ENCODE assay signal across 8 cellular contexts in genomic region chr3:15097889-15098288, GRCh38. TPM values are rescaled to one million over a fixed set of nuclear protein-coding genes. Genes with fewer than 3 reads are reported as not detected.
DNase-seq lines count a peak whose midpoint lies in the region; ATAC-seq, FAIRE-seq and TF ChIP-seq lines count a peak whose summit lies in the region.

No MANE protein-coding gene starts in this region.

- H3K9me3 ChIP-seq in A549 (no peaks in the 10 kb centered on the region), HUES6 (ENCODE audit: control insufficient read depth, insufficient read depth, low read depth, low read length) (no peaks in the 10 kb centered on the region), right cardiac atrium (ENCODE audit: control insufficient read depth, low read length) (no peaks in the 10 kb centered on the region)

- H3K4me1 ChIP-seq in A549 (peaks cover 10% of the 10 kb centered on the region), HUES6 (ENCODE audit: control insufficient read depth, insufficient read depth, low read length) (peaks cover 8% of the 10 kb centered on the region), right cardiac atrium (ENCODE audit: control insufficient read depth, insufficient read depth, low read length) (peaks cover 5% of the 10 kb centered on the region)

- H3K4me3 ChIP-seq in A549, result peak overlapping the region; percentile 76
- H3K4me3 ChIP-seq in HUES6 (ENCODE audit: low read depth, low read length), result peak overlapping the region; percentile 98
- peak overlapping the region; percentile 62 for H3K4me3 ChIP-seq in right cardiac atrium (ENCODE audit: low read length)

- no peak for TF ChIP-seq CTCF in A549 (IDR thresholded peaks at IDR 0.05)

- CTCF ChIA-PET in A549 (lab: Yijun Ruan, JAX), result interaction anchor here (0.8 to 8.2 kb wide), 2 partner anchors 10 to 15 kb away, joined by 3 to 46 read pairs; no protein-coding TSS in a partner anchor

- H3K4me2 ChIP-seq in A549, result peak overlapping the region; percentile 80

- H3K27ac ChIP-seq in A549 (peak overlapping the region in 1 of 2 experiments; percentile 88; a peak in 4 of 6 replicates), HUES6 (ENCODE audit: low read depth, low read length) (no peak overlapping the region), right cardiac atrium (ENCODE audit: low read length) (no peak overlapping the region)

- no peak for TF ChIP-seq RAD21 in A549 (conservative IDR thresholded peaks at IDR 0.05 in 1 of 2, IDR thresholded peaks at IDR 0.05 in 1 of 2)

- no peaks in the 10 kb centered on the region for H3K27me3 ChIP-seq in HUES6 (ENCODE audit: control insufficient read depth, insufficient read depth, low read length)
- no peaks in the 10 kb centered on the region for H3K27me3 ChIP-seq in right cardiac atrium (ENCODE audit: control insufficient read depth, insufficient read depth)

- WGBS in A549 (ENCODE audit: missing lambda C conversion rate), result 87% methylated on average over 6 of the region's 6 CpGs
- WGBS in right cardiac atrium, result 52% methylated on average over 6 of the region's 6 CpGs

- H3K9ac ChIP-seq in HUES6 (ENCODE audit: low read length), result peak overlapping the region; percentile 0

- ATAC-seq in A549, result no peak
- no peak for ATAC-seq in right cardiac atrium
- ATAC-seq in GM21381 (IDR thresholded peaks at IDR 0.05; ENCODE audit: unreplicated experiment), result no peak

- H3K36me3 ChIP-seq in HUES6 (ENCODE audit: control insufficient read depth, insufficient read depth, low read length), result peaks cover 27% of the 10 kb centered on the region

- POLR2A ChIA-PET in A549 (lab: Yijun Ruan, JAX), result no interaction called here

- DNase-seq in A549 (ENCODE audit: low read depth in 1 of 2, low spot score in 1 of 2) (no peak), right cardiac atrium (no peak), urothelium cell line (ENCODE audit: low spot score) (no peak), HTR-8/SVneo (ENCODE audit: insufficient read length, low spot score) (no peak)
- DNase-seq in activated CD8-positive, alpha-beta memory T cell treated with anti-CD3 and anti-CD28 coated beads for 24 hours, result peak; percentile 76
- DNase-seq in stimulated activated CD8-positive, alpha-beta memory T cell treated with anti-CD3 and anti-CD28 coated beads, Interleukin-15, amount 100 ng/mL, for 48 hours (ENCODE audit: low read depth in 2 of 2), result peak; percentile 16 to 25

- FAIRE-seq in A549 (lab: Jason Lieb, UNC), result no peak
- no peak for FAIRE-seq in urothelium cell line (lab: Jason Lieb, UNC)
- no peak for FAIRE-seq in HTR-8/SVneo (lab: Jason Lieb, UNC)

- intact Hi-C loops in right cardiac atrium (cut with DNase I), result no loop called here

- no peak for TF ChIP-seq POLR2A in A549 (IDR thresholded peaks at IDR 0.05; ENCODE audit: low read length)

- no peak for TF ChIP-seq EP300 in A549 (IDR thresholded peaks at IDR 0.05)

TF ChIP-seq in A549, 52 proteins besides CTCF, POLR2A, EP300 and RAD21:
- TF ChIP-seq MAZ (IDR thresholded peaks at IDR 0.05; ENCODE audit: borderline replicate concordance, low read depth, low read length) (no peak), RCOR1 (IDR thresholded peaks at IDR 0.05; ENCODE audit: low read depth, low read length) (no peak), HOXA7 (CRISPR knock-in tag; IDR thresholded peaks at IDR 0.05) (no peak), JUN (IDR thresholded peaks at IDR 0.05) (no peak), BCL3 (IDR thresholded peaks at IDR 0.05) (no peak), CBX2 (IDR thresholded peaks at IDR 0.05; ENCODE audit: borderline replicate concordance, low read depth) (no peak), POLR2AphosphoS2 (conservative IDR thresholded peaks at IDR 0.05; ENCODE audit: low read length) (no peak), NPAS2 (CRISPR knock-in tag; IDR thresholded peaks at IDR 0.05; ENCODE audit: borderline replicate concordance) (no peak), JUNB (IDR thresholded peaks at IDR 0.05) (no peak), EHF (CRISPR knock-in tag; IDR thresholded peaks at IDR 0.05) (no peak), ZNF302 (CRISPR knock-in tag; IDR thresholded peaks at IDR 0.05) (no peak), TP53 (CRISPR knock-in tag; IDR thresholded peaks at IDR 0.05) (no peak), RFX5 (IDR thresholded peaks at IDR 0.05) (no peak), ZFP36 (IDR thresholded peaks at IDR 0.05; ENCODE audit: borderline replicate concordance, partially characterized antibody) (no peak), MAFK (IDR thresholded peaks at IDR 0.05; ENCODE audit: partially characterized antibody) (no peak), CEBPB (IDR thresholded peaks at IDR 0.05) (no peak), HDAC2 (IDR thresholded peaks at IDR 0.05) (no peak), PHF8 (IDR thresholded peaks at IDR 0.05; ENCODE audit: borderline replicate concordance, low read depth) (no peak), CHD2 (IDR thresholded peaks at IDR 0.05; ENCODE audit: low read length, partially characterized antibody) (no peak)

RNA-seq across cellular contexts. Expression of gene RBSN, which starts 1.1 kb away (rescaled TPM):
- polyA plus RNA-seq in A549 (2011; rRNA removed) (14.9 and 15.2 TPM in 2 replicates), A549 (2017; fragmentation: RNase III; extraction: RNeasy Plus Mini Kit Qiagen cat#74134 plus additional on column Dnase treatment) (9.1 to 9.6 TPM (median 9.5 TPM) in 3 replicates), right cardiac atrium (7.3 TPM)
- polyA plus RNA-seq in A549 (2012; cell fraction: cytosol; rRNA removed), result 4.8 and 4.9 TPM in 2 replicates
- 8.5 and 9.1 TPM in 2 replicates for polyA plus RNA-seq in A549 (2012; cell fraction: nucleus; rRNA removed)
- 25.7 and 26.3 TPM in 2 replicates for polyA minus RNA-seq in A549 (2011; rRNA and poly(A)+ RNA removed)
- total RNA-seq in right cardiac atrium, result 10 to 100 TPM; 20.1 to 26.7 (median 20.5) TPM

RNA-seq across cellular contexts. Expression of gene MRPS25, which starts 32.8 kb away (rescaled TPM):
- 27.8 and 42.0 TPM in 2 replicates for polyA plus RNA-seq in A549 (2011; rRNA removed)
- 50.6 and 55.8 TPM in 2 replicates for polyA plus RNA-seq in A549 (2012; cell fraction: cytosol; rRNA removed)
- 70.7 and 97.8 TPM in 2 replicates for polyA plus RNA-seq in A549 (2012; cell fraction: nucleus; rRNA removed)
- polyA plus RNA-seq in A549 (2017; fragmentation: RNase III; extraction: RNeasy Plus Mini Kit Qiagen cat#74134 plus additional on column Dnase treatment), result 78.4 to 94.8 TPM (median 79.6 TPM) in 3 replicates
- 11.2 and 12.3 TPM in 2 replicates for polyA minus RNA-seq in A549 (2011; rRNA and poly(A)+ RNA removed)
- total RNA-seq in right cardiac atrium, result 10 to 100 TPM; 63.4 to 93.0 (median 89.8) TPM
- polyA plus RNA-seq in right cardiac atrium, result 125 TPM

Comparison
In these comparisons a context has a peak if more than half of its experiments do, and no peak if none do; other contexts are left out.
1. DNase-seq: peak in activated CD8-positive, alpha-beta memory T cell treated with anti-CD3 and anti-CD28 coated beads for 24 hours (single experiment) and stimulated activated CD8-positive, alpha-beta memory T cell treated with anti-CD3 and anti-CD28 coated beads, Interleukin-15, amount 100 ng/mL, for 48 hours (2 of 2); none in A549 (0 of 2), right cardiac atrium (0 of 3), urothelium cell line (single experiment) and HTR-8/SVneo (single experiment).
2. Peak in every context shown above with its lines, with median percentiles within 50 percentile points of each other: H3K4me3 ChIP-seq.